ENCODE assay signal across 1 cellular context in genomic region chr10:50576995-50577394, GRCh38.
TF ChIP-seq lines count a peak whose summit lies in the region.

No MANE protein-coding gene starts in this region.

TF ChIP-seq in K562, 482 proteins besides CTCF, POLR2A, EP300 and RAD21:
- no peak for TF ChIP-seq ZNF740 (CRISPR knock-in tag; IDR thresholded peaks at IDR 0.05)
- no peak for TF ChIP-seq ZNF740 (tag; IDR thresholded peaks at IDR 0.05)
- TF ChIP-seq ZNF584 (CRISPR knock-in tag; IDR thresholded peaks at IDR 0.05; ENCODE audit: low read depth): no peak
- TF ChIP-seq PBX2 (CRISPR knock-in tag; IDR thresholded peaks at IDR 0.05; ENCODE audit: low read depth): no peak
- 0 out of 2 replicates have a peak, but pooled peaks have one; percentile 6 for TF ChIP-seq PBX2 (tag; conservative IDR thresholded peaks at IDR 0.05; ENCODE audit: low read depth)
- no peak for TF ChIP-seq TFAP4 (CRISPR knock-in tag; IDR thresholded peaks at IDR 0.05; ENCODE audit: borderline replicate concordance)
- TF ChIP-seq ELF2 (CRISPR knock-in tag; IDR thresholded peaks at IDR 0.05): peak; percentile 25; the same call in 1 of the 2 replicates
- no peak for TF ChIP-seq SNRNP70 (optimal IDR thresholded peaks at IDR 0.05; ENCODE audit: low read depth, low read length)
- no peak for TF ChIP-seq TARDBP (IDR thresholded peaks at IDR 0.05)
- TF ChIP-seq HSF4 (CRISPR knock-in tag; IDR thresholded peaks at IDR 0.05; ENCODE audit: borderline replicate concordance): no peak
- no peak; the same call in 1 of the 2 replicates for TF ChIP-seq LARP7 (IDR thresholded peaks at IDR 0.05)
- no peak for TF ChIP-seq E2F5 (CRISPR knock-in tag; IDR thresholded peaks at IDR 0.05)
- no peak for TF ChIP-seq SMARCC2 (IDR thresholded peaks at IDR 0.05; ENCODE audit: low read depth)
- no peak for TF ChIP-seq FOS (IDR thresholded peaks at IDR 0.05; ENCODE audit: extremely low read depth, insufficient read length)
- TF ChIP-seq SMARCE1 (IDR thresholded peaks at IDR 0.05): no peak
- no peak for TF ChIP-seq SMAD1 (IDR thresholded peaks at IDR 0.05; ENCODE audit: low read depth, low read length, partially characterized antibody)
- TF ChIP-seq NFE2 (IDR thresholded peaks at IDR 0.05; ENCODE audit: low read depth): no peak
- TF ChIP-seq ZNF133 (CRISPR knock-in tag; IDR thresholded peaks at IDR 0.05): no peak
- peak; percentile 25; the same call in 1 of the 2 replicates for TF ChIP-seq ADNP (tag; IDR thresholded peaks at IDR 0.05)
- TF ChIP-seq MEIS2 (IDR thresholded peaks at IDR 0.05; ENCODE audit: partially characterized antibody): peak; percentile 22
- TF ChIP-seq HLTF (IDR thresholded peaks at IDR 0.05): no peak
- TF ChIP-seq TBL1XR1 (IDR thresholded peaks at IDR 0.05; ENCODE audit: low read length in 2 of 2): no peak
- TF ChIP-seq SETDB1 (IDR thresholded peaks at IDR 0.05; ENCODE audit: low read length): no peak
- no peak for TF ChIP-seq ZNF696 (CRISPR knock-in tag; conservative IDR thresholded peaks at IDR 0.05)
- TF ChIP-seq HDAC3 (IDR thresholded peaks at IDR 0.05; ENCODE audit: borderline replicate concordance, partially characterized antibody): no peak
- no peak for TF ChIP-seq ELF1 (tag; IDR thresholded peaks at IDR 0.05)
- TF ChIP-seq SPI1 (IDR thresholded peaks at IDR 0.05; ENCODE audit: borderline replicate concordance, low read depth, low read length): no peak
- TF ChIP-seq HDAC1 (IDR thresholded peaks at IDR 0.05): no peak
- no peak for TF ChIP-seq ZNF830 (CRISPR knock-in tag; IDR thresholded peaks at IDR 0.05)
- 0 out of 2 replicates have a peak, but pooled peaks have one; percentile 12 for TF ChIP-seq FOXJ2 (tag; IDR thresholded peaks at IDR 0.05)
- no peak for TF ChIP-seq ZC3H8 (IDR thresholded peaks at IDR 0.05)
- TF ChIP-seq ZNF146 (CRISPR knock-in tag; IDR thresholded peaks at IDR 0.05; ENCODE audit: unreplicated experiment): no peak
- no peak for TF ChIP-seq CBX8 (IDR thresholded peaks at IDR 0.05; ENCODE audit: borderline replicate concordance, extremely low read depth, low read depth, low read length, poor library complexity, severe bottlenecking)
- no peak for TF ChIP-seq BMI1 (IDR thresholded peaks at IDR 0.05; ENCODE audit: low read length)
- no peak for TF ChIP-seq DDX20 (tag; IDR thresholded peaks at IDR 0.05; ENCODE audit: low read depth)
- TF ChIP-seq CREB3L1 (IDR thresholded peaks at IDR 0.05; ENCODE audit: borderline replicate concordance, low read depth): no peak
- no peak for TF ChIP-seq EP400 (IDR thresholded peaks at IDR 0.05)
- TF ChIP-seq CTCFL (IDR thresholded peaks at IDR 0.05; ENCODE audit: borderline replicate concordance, insufficient read depth, low read depth, low read length, poor library complexity, severe bottlenecking): no peak
- TF ChIP-seq HIVEP1 (CRISPR knock-in tag; IDR thresholded peaks at IDR 0.05): no peak
- TF ChIP-seq ZKSCAN3 (CRISPR knock-in tag; IDR thresholded peaks at IDR 0.05): no peak
- no peak for TF ChIP-seq NUFIP1 (IDR thresholded peaks at IDR 0.05; ENCODE audit: partially characterized antibody)
- no peak for TF ChIP-seq FOXA1 (IDR thresholded peaks at IDR 0.05; ENCODE audit: borderline replicate concordance)
- TF ChIP-seq KHSRP (IDR thresholded peaks at IDR 0.05): no peak
- no peak for TF ChIP-seq ZNF511 (CRISPR knock-in tag; IDR thresholded peaks at IDR 0.05)
- no peak for TF ChIP-seq BRD9 (IDR thresholded peaks at IDR 0.05; ENCODE audit: low read depth, partially characterized antibody)
- TF ChIP-seq ETS1 (conservative IDR thresholded peaks at IDR 0.05; ENCODE audit: control insufficient read depth, low read depth, low read length): no peak
- 0 out of 2 replicates have a peak, but pooled peaks have one; percentile 1 for TF ChIP-seq GTF2A2 (tag; IDR thresholded peaks at IDR 0.05)
- TF ChIP-seq ATF4 (CRISPR knock-in tag; IDR thresholded peaks at IDR 0.05): no peak
- TF ChIP-seq ZBED1 (IDR thresholded peaks at IDR 0.05): no peak
- TF ChIP-seq SMAD2 (IDR thresholded peaks at IDR 0.05; ENCODE audit: low read depth, low read length): no peak
- TF ChIP-seq SUPT5H (IDR thresholded peaks at IDR 0.05): no peak
- no peak for TF ChIP-seq ARID3A (IDR thresholded peaks at IDR 0.05; ENCODE audit: borderline replicate concordance, low read depth, low read length)
